In genomic region chrX:65910899-65911298, GRCh38 we compare ENCODE assay signal across 30 cellular contexts.
"Had no signal": no experiment of that assay in that cellular context is flagged by ENCODE, and none has a peak within 500 bp of the region (broad histone marks: within the 10 kb centered on the region; RNA-seq: fewer than 3 reads in every experiment).

No MANE protein-coding gene starts in this region.

- H3K27me3 ChIP-seq: SJCRH30 had no signal

- FAIRE-seq: bronchial epithelial cell, TTC549 had no signal

- H3K36me3 Mint-ChIP-seq: activated naive CD8-positive, alpha-beta T cell; brain had no signal

- H3K9me3 ChIP-seq: SJCRH30 had no signal

- ATAC-seq: activated CD8-positive, alpha-beta T cell treated with anti-CD3 and anti-CD28 coated beads, Interleukin-2, amount 10 ng/mL, durations not matched to agents 7 days and 5 days; activated naive CD8-positive, alpha-beta T cell treated with anti-CD3 and anti-CD28 coated beads, Interleukin-2, amount 50 U/mL, for 24 hours; Panc1 had no signal

- H3K27me3 Mint-ChIP-seq: activated CD4-positive, alpha-beta T cell treated with anti-CD3 and anti-CD28 coated beads, Interleukin-2, amount 10 ng/mL, durations not matched to agents 7 days and 5 days; activated naive CD4-positive, alpha-beta T cell treated with anti-CD3 and anti-CD28 coated beads, Interleukin-2, amount 10 ng/mL, durations not matched to agents 7 days and 5 days; activated naive CD8-positive, alpha-beta T cell; activated naive CD8-positive, alpha-beta T cell treated with anti-CD3 and anti-CD28 coated beads, Interleukin-2, amount 50 U/mL, for 24 hours had no signal

- H3K27ac Mint-ChIP-seq: activated CD4-positive, alpha-beta T cell treated with anti-CD3 and anti-CD28 coated beads, Interleukin-2, amount 10 ng/mL, durations not matched to agents 7 days and 5 days; activated CD8-positive, alpha-beta T cell treated with anti-CD3 and anti-CD28 coated beads, Interleukin-2, amount 10 ng/mL, durations not matched to agents 7 days and 5 days; activated naive CD4-positive, alpha-beta T cell treated with anti-CD3 and anti-CD28 coated beads, Interleukin-2, amount 10 ng/mL, durations not matched to agents 7 days and 5 days; activated naive CD8-positive, alpha-beta T cell; activated naive CD8-positive, alpha-beta T cell treated with anti-CD3 and anti-CD28 coated beads, Interleukin-2, amount 50 U/mL, for 24 hours; brain had no signal

- H3K4me1 Mint-ChIP-seq: activated CD4-positive, alpha-beta T cell treated with anti-CD3 and anti-CD28 coated beads, Interleukin-2, amount 10 ng/mL, durations not matched to agents 7 days and 5 days; activated naive CD4-positive, alpha-beta T cell treated with anti-CD3 and anti-CD28 coated beads, Interleukin-2, amount 10 ng/mL, durations not matched to agents 7 days and 5 days; activated naive CD8-positive, alpha-beta T cell treated with anti-CD3 and anti-CD28 coated beads, Interleukin-2, amount 50 U/mL, for 24 hours; brain had no signal

- H3K4me3 Mint-ChIP-seq: activated CD4-positive, alpha-beta T cell treated with anti-CD3 and anti-CD28 coated beads, Interleukin-2, amount 10 ng/mL, durations not matched to agents 7 days and 5 days; activated CD8-positive, alpha-beta T cell treated with anti-CD3 and anti-CD28 coated beads, Interleukin-2, amount 10 ng/mL, durations not matched to agents 7 days and 5 days; activated naive CD4-positive, alpha-beta T cell treated with anti-CD3 and anti-CD28 coated beads, Interleukin-2, amount 10 ng/mL, durations not matched to agents 7 days and 5 days; activated naive CD8-positive, alpha-beta T cell; activated naive CD8-positive, alpha-beta T cell treated with anti-CD3 and anti-CD28 coated beads, Interleukin-2, amount 50 U/mL, for 24 hours; brain had no signal

- H3K9me3 Mint-ChIP-seq: activated naive CD4-positive, alpha-beta T cell treated with anti-CD3 and anti-CD28 coated beads, Interleukin-2, amount 10 ng/mL, durations not matched to agents 7 days and 5 days; activated naive CD8-positive, alpha-beta T cell treated with anti-CD3 and anti-CD28 coated beads, Interleukin-2, amount 50 U/mL, for 24 hours had no signal

- H3K27ac ChIP-seq: SJCRH30, SK-N-MC had no signal

- H3K4me1 ChIP-seq: SJCRH30 had no signal

- H3K4me3 ChIP-seq: SJCRH30, SK-N-MC had no signal

- DNase-seq: activated CD4-positive, alpha-beta T cell treated with anti-CD3 and anti-CD28 coated beads, Interleukin-2, amount 10 ng/mL, durations not matched to agents 7 days and 5 days; activated CD4-positive, alpha-beta T cell treated with anti-CD3 and anti-CD28 coated beads, Interleukin-2, amount 50 U/mL, for 48 hours; activated CD8-positive, alpha-beta memory T cell treated with anti-CD3 and anti-CD28 coated beads, Interleukin-2, amount 50 U/mL, for 4 hours; activated CD8-positive, alpha-beta T cell treated with anti-CD3 and anti-CD28 coated beads, Interleukin-2, amount 10 ng/mL, durations not matched to agents 7 days and 5 days; activated effector memory CD4-positive, alpha-beta T cell treated with Interleukin-2 at 50 U/mL for 16 hours; activated naive CD4-positive, alpha-beta T cell treated with anti-CD3 and anti-CD28 coated beads, Interleukin-2, amount 10 ng/mL, durations not matched to agents 7 days and 5 days; activated naive CD8-positive, alpha-beta T cell treated with anti-CD3 and anti-CD28 coated beads, Interleukin-2, amount 50 U/mL, for 24 hours; activated T-cell treated with anti-CD3 and anti-CD28 coated beads for 4 hours; activated T-cell treated with anti-CD3 and anti-CD28 coated beads, Interleukin-2, amount 50 U/mL, for 48 hours; anterior cingulate cortex; caudate nucleus; cerebellar nuclear complex; NCI-H1048; NCI-H1436 treated with DMSO at 0.1 percent for 48 hours; NCI-H1694 treated with DMSO at 0.1 percent for 48 hours; NCI-H2029; NCI-H345; NCI-H510A; NCI-H526; NCI-H748 treated with DMSO at 0.1 percent for 48 hours; NK-92 treated with Interleukin-12 subunit alpha and Interleukin-12 subunit beta, amount 100 ng/mL, for 24 hours; SHP77; SJCRH30; T1000 had no signal

- H3K36me3 ChIP-seq: SJCRH30 had no signal
